In genomic region chr22:24417901-24418641, GRCh38 we compare ENCODE assay signal across 20 cellular contexts. TPM values are rescaled to one million over a fixed set of nuclear protein-coding genes. Genes with fewer than 3 reads are reported as not detected.
DNase-seq lines count a peak whose midpoint lies in the region; ATAC-seq and TF ChIP-seq lines count a peak whose summit lies in the region.
"Had no signal": no experiment of that assay in that cellular context is flagged by ENCODE, and none has a peak within 500 bp of the region (broad histone marks: within the 10 kb centered on the region; RNA-seq: fewer than 3 reads in every experiment).

No MANE protein-coding gene starts in this region.

- H3K9me3 ChIP-seq in DND-41 (ENCODE audit: insufficient read depth, low read length, severe bottlenecking) (no peaks in the 10 kb centered on the region), Peyer's patch (no peaks in the 10 kb centered on the region), osteoblast (ENCODE audit: low read depth, low read length) (no peaks in the 10 kb centered on the region)
- H3K9me3 ChIP-seq: Caco-2, gastroesophageal sphincter, MG63, neutrophil, right atrium auricular region had no signal

- no peak for DNase-seq in DND-41
- DNase-seq in Peyer's patch, result peak in 2 of 3 donors; percentile 41 to 47
- DNase-seq in fibroblast of mammary gland (ENCODE audit: low read depth), result peak; percentile 56
- DNase-seq in osteoblast (ENCODE audit: insufficient read length, low spot score, missing footprints), result peak; percentile 69
- DNase-seq in ecto neural progenitor cell (ENCODE audit: low spot score), result no peak
- DNase-seq in HPDE6-E6E7 (ENCODE audit: extremely low spot score), result no peak
- no peak for DNase-seq in activated gamma-delta T cell treated with Interleukin-2 at 50 U/mL for 16 hours
- DNase-seq: activated CD4-positive, CD25-positive, alpha-beta regulatory T cell; activated CD8-positive, alpha-beta T cell treated with anti-CD3 and anti-CD28 coated beads, Interleukin-2, amount 10 ng/mL, durations not matched to agents 7 days and 5 days; activated naive CD4-positive, alpha-beta T cell treated with anti-CD3 and anti-CD28 coated beads, Interleukin-2, amount 10 ng/mL, durations not matched to agents 7 days and 5 days; activated T-cell treated with anti-CD3 and anti-CD28 coated beads, Interleukin-2, amount 50 U/mL, for 24 hours; Caco-2; GOT3; MG63; NCI-H146; NCI-H774; stimulated activated CD4-positive, alpha-beta T cell treated with anti-CD3 and anti-CD28 coated beads, Interleukin-15, amount 100 ng/mL, for 24 hours had no signal

- H3K4me2 ChIP-seq in DND-41 (ENCODE audit: insufficient read depth, low read length) (no peak overlapping the region), osteoblast (ENCODE audit: insufficient read depth, low read length) (no peak overlapping the region)

- H3K4me3 ChIP-seq in DND-41 (ENCODE audit: low read depth in 1 of 2, low read length in 2 of 2), result no peak overlapping the region
- no peak overlapping the region for H3K4me3 ChIP-seq in Peyer's patch
- H3K4me3 ChIP-seq in fibroblast of mammary gland (ENCODE audit: control insufficient read depth, low read depth, low read length), result no peak overlapping the region
- no peak overlapping the region for H3K4me3 ChIP-seq in osteoblast (ENCODE audit: insufficient read depth, low read length)
- H3K4me3 ChIP-seq: gastroesophageal sphincter, MG63, right atrium auricular region had no signal

- TF ChIP-seq CTCF in DND-41 (IDR thresholded peaks at IDR 0.05; ENCODE audit: borderline replicate concordance, extremely low read depth, low read length, poor library complexity, severe bottlenecking) (no peak), Peyer's patch (IDR thresholded peaks at IDR 0.05) (no peak), fibroblast of mammary gland (conservative IDR thresholded peaks at IDR 0.05; ENCODE audit: control insufficient read depth, insufficient read depth, low read depth, low read length) (no peak), osteoblast (IDR thresholded peaks at IDR 0.05; ENCODE audit: extremely low read depth, low read depth, low read length) (no peak)

- H3K79me2 ChIP-seq in DND-41 (ENCODE audit: insufficient read depth, low read length), result no peaks in the 10 kb centered on the region
- no peaks in the 10 kb centered on the region for H3K79me2 ChIP-seq in osteoblast (ENCODE audit: insufficient read depth, low read length)

- H3K4me1 ChIP-seq in DND-41 (ENCODE audit: insufficient read depth, low read length) (no peaks in the 10 kb centered on the region), Peyer's patch (no peaks in the 10 kb centered on the region), osteoblast (ENCODE audit: insufficient read depth, low read length) (no peaks in the 10 kb centered on the region)

- H3K27me3 ChIP-seq in DND-41 (ENCODE audit: insufficient read depth, low read length, poor library complexity) (no peaks in the 10 kb centered on the region), Peyer's patch (no peaks in the 10 kb centered on the region), osteoblast (ENCODE audit: insufficient read depth, low read length) (peaks cover 3% of the 10 kb centered on the region)
- H3K27me3 ChIP-seq: MG63, neutrophil, right atrium auricular region had no signal

- no peak for ATAC-seq in DND-41 (ENCODE audit: insufficient read depth, low read depth)
- ATAC-seq: activated CD8-positive, alpha-beta T cell treated with anti-CD3 and anti-CD28 coated beads, Interleukin-2, amount 10 ng/mL, durations not matched to agents 7 days and 5 days; gastroesophageal sphincter had no signal

- no peak for TF ChIP-seq POLR2A in Peyer's patch (IDR thresholded peaks at IDR 0.05)

- H3K27ac ChIP-seq in DND-41 (ENCODE audit: low read length) (peak overlapping the region; percentile 32; the same call in 1 of the 2 replicates), Peyer's patch (no peak overlapping the region), osteoblast (ENCODE audit: low read depth, low read length) (no peak overlapping the region)
- H3K27ac ChIP-seq: gastroesophageal sphincter, neutrophil, right atrium auricular region had no signal

- H3K36me3 ChIP-seq in DND-41 (ENCODE audit: insufficient read depth, low read length) (peaks cover 43% of the 10 kb centered on the region), Peyer's patch (peaks cover 0 to 36% (median 0%) of the 10 kb centered on the region in 3 donors), osteoblast (ENCODE audit: insufficient read depth, low read length) (peaks cover 30% of the 10 kb centered on the region)

- no peak overlapping the region for H3K9ac ChIP-seq in DND-41 (ENCODE audit: low read depth, low read length)

- H2AFZ ChIP-seq in DND-41 (ENCODE audit: low read depth, low read length) (no peak overlapping the region), osteoblast (ENCODE audit: low read length) (no peak overlapping the region)

- H4K20me1 ChIP-seq in DND-41 (ENCODE audit: insufficient read depth, low read length), result peaks cover 4% of the 10 kb centered on the region; the same call in 1 of the 2 replicates
- H4K20me1 ChIP-seq in osteoblast (ENCODE audit: insufficient read depth, low read length), result peaks cover 8% of the 10 kb centered on the region

RNA-seq across cellular contexts. Expression of gene ADORA2A, which starts 9.3 kb away (rescaled TPM):
- total RNA-seq in Peyer's patch (1 to 10 TPM; 1.3 to 4.3 (median 2.6) TPM), osteoblast (0.72 and 1.2 TPM in 2 replicates)

Comparison
In these comparisons a context has a peak if more than half of its experiments do, and no peak if none do; other contexts are left out.
1. DNase-seq: peak in Peyer's patch (2 of 3), fibroblast of mammary gland (single experiment) and osteoblast (single experiment); none in DND-41 (single experiment), ecto neural progenitor cell (single experiment), HPDE6-E6E7 (single experiment) and activated gamma-delta T cell treated with Interleukin-2 at 50 U/mL for 16 hours (single experiment).